1 cellular context compared by ENCODE assay signal in genomic region chr14:81220767-81221578, GRCh38.
TF ChIP-seq lines count a peak whose summit lies in the region.

Gene GTF2A1, minus strand, starts transcription at chr14:81220959. Its CDS starts 441 bp downstream, at chr14:81220518.

TF ChIP-seq in K562, 482 proteins besides CTCF, POLR2A, EP300 and RAD21 (continued from another document and continues in another):
- TF ChIP-seq KDM5B (IDR thresholded peaks at IDR 0.05; ENCODE audit: insufficient replicate concordance, low read depth, low read length): peak; percentile 98
- TF ChIP-seq SAFB (IDR thresholded peaks at IDR 0.05; ENCODE audit: borderline replicate concordance, low read depth, low read length): no peak
- no peak for TF ChIP-seq ZNF311 (CRISPR knock-in tag; IDR thresholded peaks at IDR 0.05)
- no peak; the same call in 1 of the 2 replicates for TF ChIP-seq TEAD4 (IDR thresholded peaks at IDR 0.05; ENCODE audit: low read length)
- peak; percentile 77; the same call in 1 of the 2 replicates for TF ChIP-seq TEAD4 (CRISPR knock-in tag; IDR thresholded peaks at IDR 0.05; ENCODE audit: borderline replicate concordance)
- no peak for TF ChIP-seq ZNF699 (CRISPR knock-in tag; IDR thresholded peaks at IDR 0.05; ENCODE audit: insufficient replicate concordance)
- TF ChIP-seq MEF2D (tag; conservative IDR thresholded peaks at IDR 0.05; ENCODE audit: low read depth): 0 out of 2 replicates have a peak, but pooled peaks have one; percentile 13
- TF ChIP-seq CGGBP1 (CRISPR knock-in tag; IDR thresholded peaks at IDR 0.05): peak; percentile 97
- TF ChIP-seq NFATC3 (IDR thresholded peaks at IDR 0.05): no peak
- TF ChIP-seq ZNF431 (CRISPR knock-in tag; IDR thresholded peaks at IDR 0.05): no peak
- TF ChIP-seq HNRNPL (IDR thresholded peaks at IDR 0.05; ENCODE audit: low read depth, low read length): no peak
- TF ChIP-seq RAD51 (IDR thresholded peaks at IDR 0.05; ENCODE audit: borderline replicate concordance, low read depth): peak; percentile 99
- TF ChIP-seq SOX6 (IDR thresholded peaks at IDR 0.05): peak; percentile 42; the same call in 1 of the 2 replicates
- peak; percentile 98 for TF ChIP-seq MAX (CRISPR knock-in tag; IDR thresholded peaks at IDR 0.05)
- TF ChIP-seq ZNF140 (CRISPR knock-in tag; IDR thresholded peaks at IDR 0.05): no peak
- peak; percentile 25; the same call in 1 of the 2 replicates for TF ChIP-seq JUN (IDR thresholded peaks at IDR 0.05; ENCODE audit: borderline replicate concordance, low read depth, low read length)
- peak; percentile 68; the same call in 1 of the 2 replicates for TF ChIP-seq JUN (CRISPR knock-in tag; IDR thresholded peaks at IDR 0.05; ENCODE audit: borderline replicate concordance)
- peak; percentile 96 for TF ChIP-seq RBM22 (IDR thresholded peaks at IDR 0.05; ENCODE audit: low read depth, low read length, poor library complexity, severe bottlenecking)
- TF ChIP-seq HNRNPUL1 (IDR thresholded peaks at IDR 0.05; ENCODE audit: low read length): no peak
- no peak for TF ChIP-seq ZKSCAN8 (CRISPR knock-in tag; IDR thresholded peaks at IDR 0.05)
- peak; percentile 70 for TF ChIP-seq MTA3 (IDR thresholded peaks at IDR 0.05; ENCODE audit: borderline replicate concordance)
- no peak for TF ChIP-seq KAT2B (IDR thresholded peaks at IDR 0.05; ENCODE audit: low read depth, low read length)
- TF ChIP-seq HOXB6 (CRISPR knock-in tag; IDR thresholded peaks at IDR 0.05; ENCODE audit: borderline replicate concordance): no peak
- TF ChIP-seq SRF (CRISPR knock-in tag; IDR thresholded peaks at IDR 0.05): peak in 1 of 2 experiments; percentile 85; a peak in 2 of 4 replicates
- peak; percentile 73 for TF ChIP-seq RNF2 (IDR thresholded peaks at IDR 0.05)
- TF ChIP-seq CSDE1 (IDR thresholded peaks at IDR 0.05): peak in 1 of 2 experiments; percentile 86; a peak in 2 of 4 replicates
- TF ChIP-seq USF1 (CRISPR knock-in tag; IDR thresholded peaks at IDR 0.05): peak; percentile 98
- TF ChIP-seq XRCC4 (IDR thresholded peaks at IDR 0.05; ENCODE audit: extremely low read depth, insufficient read depth, insufficient read length): no peak
- TF ChIP-seq SMAD4 (CRISPR knock-in tag; conservative IDR thresholded peaks at IDR 0.05): peak; percentile 64; the same call in 1 of the 2 replicates
- peak; percentile 0; the same call in 1 of the 2 replicates for TF ChIP-seq ZNF609 (CRISPR knock-in tag; IDR thresholded peaks at IDR 0.05; ENCODE audit: borderline replicate concordance)
- TF ChIP-seq CCNT2 (IDR thresholded peaks at IDR 0.05; ENCODE audit: borderline replicate concordance, extremely low read depth, insufficient read length, low read depth, low read length): peak; percentile 85
- peak; percentile 93 for TF ChIP-seq POLR2AphosphoS5 (IDR thresholded peaks at IDR 0.05; ENCODE audit: control insufficient read depth, insufficient read depth, low read depth, low read length)
- TF ChIP-seq NBN (IDR thresholded peaks at IDR 0.05; ENCODE audit: low read depth): 0 out of 2 replicates have a peak, but pooled peaks have one; percentile 15
- TF ChIP-seq ASH1L (IDR thresholded peaks at IDR 0.05; ENCODE audit: borderline replicate concordance, low read depth, partially characterized antibody): peak; percentile 78
- peak; percentile 78 for TF ChIP-seq GABPB1 (CRISPR knock-in tag; IDR thresholded peaks at IDR 0.05)
- 0 out of 4 replicates have a peak, but pooled peaks have one; percentile 25 to 28 for TF ChIP-seq ARNT (IDR thresholded peaks at IDR 0.05)
- TF ChIP-seq TARDBP (IDR thresholded peaks at IDR 0.05): no peak
- peak; percentile 83 for TF ChIP-seq ZNF24 (IDR thresholded peaks at IDR 0.05)
- peak; percentile 55 for TF ChIP-seq RBBP5 (IDR thresholded peaks at IDR 0.05; ENCODE audit: borderline replicate concordance, insufficient read depth, low read length, poor library complexity, severe bottlenecking)
- peak; percentile 80 for TF ChIP-seq ZBTB33 (CRISPR knock-in tag; IDR thresholded peaks at IDR 0.05)
- TF ChIP-seq ZBTB8A (IDR thresholded peaks at IDR 0.05; ENCODE audit: partially characterized antibody): no peak
- peak; percentile 66 for TF ChIP-seq FIP1L1 (IDR thresholded peaks at IDR 0.05; ENCODE audit: low read depth, low read length, poor library complexity, severe bottlenecking)
- no peak for TF ChIP-seq HNRNPK (IDR thresholded peaks at IDR 0.05; ENCODE audit: low read depth, low read length, poor library complexity, severe bottlenecking)
- TF ChIP-seq NFYB (IDR thresholded peaks at IDR 0.05; ENCODE audit: extremely low read depth, insufficient read length): peak; percentile 9
- TF ChIP-seq ZNF444 (CRISPR knock-in tag; IDR thresholded peaks at IDR 0.05): no peak
- TF ChIP-seq NFIC (IDR thresholded peaks at IDR 0.05): peak; percentile 29; the same call in 1 of the 2 replicates
- 0 out of 2 replicates have a peak, but pooled peaks have one; percentile 28 for TF ChIP-seq KHSRP (IDR thresholded peaks at IDR 0.05)
- TF ChIP-seq TCF7L2 (IDR thresholded peaks at IDR 0.05; ENCODE audit: low read depth, low read length): no peak
- peak; percentile 94 to 97 for TF ChIP-seq E2F6 (IDR thresholded peaks at IDR 0.05; ENCODE audit: borderline replicate concordance in 1 of 2, extremely low read depth in 1 of 2, insufficient read depth in 1 of 2, insufficient read length in 1 of 2, low read depth in 1 of 2, low read length in 1 of 2, poor library complexity in 1 of 2, severe bottlenecking in 1 of 2)
- peak; percentile 93 for TF ChIP-seq CREB3L1 (IDR thresholded peaks at IDR 0.05; ENCODE audit: borderline replicate concordance, low read depth)
- TF ChIP-seq MYBL2 (IDR thresholded peaks at IDR 0.05; ENCODE audit: low read depth): peak; percentile 92
- TF ChIP-seq MYBL2 (CRISPR knock-in tag; IDR thresholded peaks at IDR 0.05; ENCODE audit: borderline replicate concordance): no peak
- no peak for TF ChIP-seq MLX (CRISPR knock-in tag; conservative IDR thresholded peaks at IDR 0.05)
- TF ChIP-seq CBX1 (IDR thresholded peaks at IDR 0.05; ENCODE audit: low read depth): peak; percentile 96
- peak; percentile 15; the same call in 1 of the 2 replicates for TF ChIP-seq TEAD2 (tag; IDR thresholded peaks at IDR 0.05)
- TF ChIP-seq NR3C1 (CRISPR knock-in tag; IDR thresholded peaks at IDR 0.05): peak; percentile 49; the same call in 1 of the 2 replicates
- peak; percentile 57; the same call in 1 of the 2 replicates for TF ChIP-seq SIN3B (IDR thresholded peaks at IDR 0.05; ENCODE audit: low read depth)
- peak; percentile 66 for TF ChIP-seq ESRRA (IDR thresholded peaks at IDR 0.05; ENCODE audit: borderline replicate concordance, low read depth)
- no peak for TF ChIP-seq ZC3H4 (CRISPR knock-in tag; IDR thresholded peaks at IDR 0.05; ENCODE audit: borderline replicate concordance)
- 0 out of 2 replicates have a peak, but pooled peaks have one; percentile 32 for TF ChIP-seq TRIM28 (IDR thresholded peaks at IDR 0.05)
- TF ChIP-seq DEAF1 (CRISPR knock-in tag; IDR thresholded peaks at IDR 0.05): no peak
- TF ChIP-seq HDAC2 (IDR thresholded peaks at IDR 0.05): peak; percentile 59
- peak; percentile 91 for TF ChIP-seq RBFOX2 (IDR thresholded peaks at IDR 0.05; ENCODE audit: low read depth, low read length)
- TF ChIP-seq CREB1 (IDR thresholded peaks at IDR 0.05): 0 out of 2 replicates have a peak, but pooled peaks have one; percentile 39
- peak; percentile 60; the same call in 1 of the 2 replicates for TF ChIP-seq CREB1 (CRISPR knock-in tag; IDR thresholded peaks at IDR 0.05)
